1 cellular context compared by ENCODE assay signal in genomic region chr15:42090781-42091180, GRCh38.
TF ChIP-seq lines count a peak whose summit lies in the region.

No MANE protein-coding gene starts in this region.

TF ChIP-seq in WTC11, 78 proteins besides CTCF, POLR2A, EP300 and RAD21 (continued from another document):
- TF ChIP-seq AR (CRISPR knock-in tag; IDR thresholded peaks at IDR 0.05) (no peak), IRF2 (CRISPR knock-in tag; IDR thresholded peaks at IDR 0.05; ENCODE audit: borderline replicate concordance, low read depth) (no peak), ZNF512 (CRISPR knock-in tag; IDR thresholded peaks at IDR 0.05; ENCODE audit: borderline replicate concordance) (no peak), ZNF121 (CRISPR knock-in tag; IDR thresholded peaks at IDR 0.05) (no peak), PREB (CRISPR knock-in tag; IDR thresholded peaks at IDR 0.05; ENCODE audit: borderline replicate concordance) (no peak)
